In genomic region chr15:74420193-74420905, GRCh38 we compare ENCODE assay signal across 11 cellular contexts. TPM values are rescaled to one million over a fixed set of nuclear protein-coding genes. Genes with fewer than 3 reads are reported as not detected.
DNase-seq lines count a peak whose midpoint lies in the region; ATAC-seq and TF ChIP-seq lines count a peak whose summit lies in the region.
"Had no signal": no experiment of that assay in that cellular context is flagged by ENCODE, and none has a peak within 500 bp of the region (broad histone marks: within the 10 kb centered on the region; RNA-seq: fewer than 3 reads in every experiment).

No MANE protein-coding gene starts in this region.

- peak overlapping the region; percentile 87 for H3K27ac ChIP-seq in cardiac muscle cell
- H3K27ac ChIP-seq in uterus: no peak overlapping the region

- H3K36me3 ChIP-seq in cardiac muscle cell (no peaks in the 10 kb centered on the region), uterus (no peaks in the 10 kb centered on the region)

- no peaks in the 10 kb centered on the region for H3K9me3 Mint-ChIP-seq in activated CD4-positive, alpha-beta T cell treated with anti-CD3 and anti-CD28 coated beads, Interleukin-2, amount 10 ng/mL, durations not matched to agents 7 days and 5 days
- H3K9me3 Mint-ChIP-seq in stimulated activated effector memory CD8-positive, alpha-beta T cell treated with anti-CD3 and anti-CD28 coated beads, Interleukin-12 subunit alpha, Interleukin-12 subunit beta, amount 100 ng/mL, for 72 hours: no peaks in the 10 kb centered on the region
- H3K9me3 Mint-ChIP-seq: activated naive CD4-positive, alpha-beta T cell treated with anti-CD3 and anti-CD28 coated beads, Interleukin-2, amount 10 ng/mL, durations not matched to agents 7 days and 5 days had no signal

- no peaks in the 10 kb centered on the region for H3K9me3 ChIP-seq in cardiac muscle cell (ENCODE audit: low read depth)
- no peaks in the 10 kb centered on the region for H3K9me3 ChIP-seq in uterus

- CTCF ChIA-PET in activated CD4-positive, alpha-beta T cell treated with anti-CD3 and anti-CD28 coated beads, Interleukin-2, amount 10 ng/mL, durations not matched to agents 7 days and 5 days (lab: Charles Lee): interaction anchor here (0.8 to 2.1 kb wide), 5 partner anchors 9 to 43 kb away, joined by 3 to 11 read pairs (median 3); no protein-coding TSS in a partner anchor

- H3K27me3 ChIP-seq in cardiac muscle cell (no peaks in the 10 kb centered on the region), uterus (no peaks in the 10 kb centered on the region)

- peak overlapping the region; percentile 10 for H3K27ac Mint-ChIP-seq in activated CD4-positive, alpha-beta T cell treated with anti-CD3 and anti-CD28 coated beads, Interleukin-2, amount 10 ng/mL, durations not matched to agents 7 days and 5 days
- peak overlapping the region; percentile 44 for H3K27ac Mint-ChIP-seq in stimulated activated effector memory CD8-positive, alpha-beta T cell treated with anti-CD3 and anti-CD28 coated beads, Interleukin-12 subunit alpha, Interleukin-12 subunit beta, amount 100 ng/mL, for 72 hours
- H3K27ac Mint-ChIP-seq: activated naive CD4-positive, alpha-beta T cell treated with anti-CD3 and anti-CD28 coated beads, Interleukin-2, amount 10 ng/mL, durations not matched to agents 7 days and 5 days had no signal

- H3K27me3 Mint-ChIP-seq in activated CD4-positive, alpha-beta T cell treated with anti-CD3 and anti-CD28 coated beads, Interleukin-2, amount 10 ng/mL, durations not matched to agents 7 days and 5 days: no peaks in the 10 kb centered on the region
- H3K27me3 Mint-ChIP-seq: activated naive CD4-positive, alpha-beta T cell treated with anti-CD3 and anti-CD28 coated beads, Interleukin-2, amount 10 ng/mL, durations not matched to agents 7 days and 5 days had no signal

- TF ChIP-seq POLR2A in uterus (IDR thresholded peaks at IDR 0.05): no peak

- TF ChIP-seq CTCF in cardiac muscle cell (IDR thresholded peaks at IDR 0.05; ENCODE audit: low read depth, low read length) (no peak), uterus (IDR thresholded peaks at IDR 0.05) (no peak)

- intact Hi-C loops in uterus (cut with DNase I; ENCODE audit: low total_unique reads): no loop called here

- ATAC-seq in stimulated activated effector memory CD8-positive, alpha-beta T cell treated with anti-CD3 and anti-CD28 coated beads, Interleukin-12 subunit alpha, Interleukin-12 subunit beta, amount 100 ng/mL, for 72 hours: peak; percentile 58
- no peak for ATAC-seq in GM18909 (IDR thresholded peaks at IDR 0.05; ENCODE audit: poor library complexity, unreplicated experiment)
- no peak for ATAC-seq in HG03432 (IDR thresholded peaks at IDR 0.05; ENCODE audit: unreplicated experiment)

- DNase-seq in activated CD4-positive, alpha-beta T cell treated with anti-CD3 and anti-CD28 coated beads, Interleukin-2, amount 10 ng/mL, durations not matched to agents 7 days and 5 days: no peak
- DNase-seq in activated CD4-positive, alpha-beta T cell treated with anti-CD3 and anti-CD28 coated beads for 1 hour: no peak
- peak; percentile 80 for DNase-seq in RPMI7951 (ENCODE audit: low read depth)
- no peak for DNase-seq in cardiac muscle cell (ENCODE audit: low read depth in 1 of 2, low spot score in 1 of 2)
- DNase-seq in stimulated activated effector memory CD8-positive, alpha-beta T cell treated with anti-CD3 and anti-CD28 coated beads, Interleukin-12 subunit alpha, Interleukin-12 subunit beta, amount 100 ng/mL, for 72 hours (ENCODE audit: low spot score in 2 of 2): no peak
- DNase-seq in uterus: no peak
- DNase-seq: activated naive CD4-positive, alpha-beta T cell treated with anti-CD3 and anti-CD28 coated beads, Interleukin-2, amount 10 ng/mL, durations not matched to agents 7 days and 5 days; NCI-H1105 treated with DMSO at 0.1 percent for 48 hours had no signal

- H3K36me3 Mint-ChIP-seq in activated CD4-positive, alpha-beta T cell treated with anti-CD3 and anti-CD28 coated beads, Interleukin-2, amount 10 ng/mL, durations not matched to agents 7 days and 5 days (ENCODE audit: low read depth): no peaks in the 10 kb centered on the region
- peaks cover 86% of the 10 kb centered on the region for H3K36me3 Mint-ChIP-seq in stimulated activated effector memory CD8-positive, alpha-beta T cell treated with anti-CD3 and anti-CD28 coated beads, Interleukin-12 subunit alpha, Interleukin-12 subunit beta, amount 100 ng/mL, for 72 hours

- no peak overlapping the region for H3K4me3 ChIP-seq in cardiac muscle cell
- H3K4me3 ChIP-seq in uterus: no peak overlapping the region

- POLR2A ChIA-PET in activated CD4-positive, alpha-beta T cell treated with anti-CD3 and anti-CD28 coated beads, Interleukin-2, amount 10 ng/mL, durations not matched to agents 7 days and 5 days (lab: Charles Lee): no interaction called here

- H3K4me1 ChIP-seq in cardiac muscle cell (ENCODE audit: low read depth): peaks cover 39% of the 10 kb centered on the region
- peaks cover 10 to 18% of the 10 kb centered on the region in 2 donors for H3K4me1 ChIP-seq in uterus

- peaks cover 23% of the 10 kb centered on the region for H3K4me1 Mint-ChIP-seq in activated CD4-positive, alpha-beta T cell treated with anti-CD3 and anti-CD28 coated beads, Interleukin-2, amount 10 ng/mL, durations not matched to agents 7 days and 5 days
- peaks cover 76% of the 10 kb centered on the region for H3K4me1 Mint-ChIP-seq in stimulated activated effector memory CD8-positive, alpha-beta T cell treated with anti-CD3 and anti-CD28 coated beads, Interleukin-12 subunit alpha, Interleukin-12 subunit beta, amount 100 ng/mL, for 72 hours

- H3K4me3 Mint-ChIP-seq in activated CD4-positive, alpha-beta T cell treated with anti-CD3 and anti-CD28 coated beads, Interleukin-2, amount 10 ng/mL, durations not matched to agents 7 days and 5 days: no peak overlapping the region
- peak overlapping the region; percentile 17 for H3K4me3 Mint-ChIP-seq in stimulated activated effector memory CD8-positive, alpha-beta T cell treated with anti-CD3 and anti-CD28 coated beads, Interleukin-12 subunit alpha, Interleukin-12 subunit beta, amount 100 ng/mL, for 72 hours
- H3K4me3 Mint-ChIP-seq: activated naive CD4-positive, alpha-beta T cell treated with anti-CD3 and anti-CD28 coated beads, Interleukin-2, amount 10 ng/mL, durations not matched to agents 7 days and 5 days had no signal

RNA-seq across cellular contexts. Expression of gene SEMA7A, which starts 13.4 kb away (rescaled TPM):
- total RNA-seq in activated CD4-positive, alpha-beta T cell treated with anti-CD3 and anti-CD28 coated beads, Interleukin-2, amount 10 ng/mL, durations not matched to agents 7 days and 5 days: 1 to 10 TPM; 2.7 to 3.5 TPM
- total RNA-seq in RPMI7951 (2014; rRNA removed; shearing (Covaris generic)): 20.7 and 20.8 TPM in 2 replicates
- total RNA-seq in cardiac muscle cell: 8.7 and 11.9 TPM in 2 replicates
- 0.99 and 3.3 TPM in 2 replicates for polyA plus RNA-seq in cardiac muscle cell
- 10 to 100 TPM in 1 of 4 donors, 1 to 10 TPM in 1, under 1 TPM in 1, not detected in 1; 0.29 to 16.9 (median 4.5) TPM for total RNA-seq in uterus

RNA-seq across cellular contexts. Expression of gene UBL7, which starts 40.6 kb away (rescaled TPM):
- 10 to 100 TPM; 52.2 to 53.7 TPM for total RNA-seq in activated CD4-positive, alpha-beta T cell treated with anti-CD3 and anti-CD28 coated beads, Interleukin-2, amount 10 ng/mL, durations not matched to agents 7 days and 5 days
- total RNA-seq in RPMI7951 (2014; rRNA removed; shearing (Covaris generic)): 96.5 and 121 TPM in 2 replicates
- total RNA-seq in cardiac muscle cell (74.3 and 88.4 TPM in 2 replicates), uterus (10 to 100 TPM; 15.4 to 60.6 (median 35.7) TPM)
- 130 and 135 TPM in 2 replicates for polyA plus RNA-seq in cardiac muscle cell

RNA-seq across cellular contexts. Expression of gene CYP11A1, which starts 52.9 kb away (rescaled TPM):
- total RNA-seq in activated CD4-positive, alpha-beta T cell treated with anti-CD3 and anti-CD28 coated beads, Interleukin-2, amount 10 ng/mL, durations not matched to agents 7 days and 5 days: not detected
- total RNA-seq in RPMI7951 (2014; rRNA removed; shearing (Covaris generic)): not detected in 2 replicates
- total RNA-seq in cardiac muscle cell (5.4 and 9.8 TPM in 2 replicates), uterus (1 to 10 TPM in 2 of 4 donors, not detected in 2; 1.1 to 2.3 TPM)
- 11.2 and 13.0 TPM in 2 replicates for polyA plus RNA-seq in cardiac muscle cell
- total RNA-seq: frontal cortex had no signal
